In the genomic region with DNA sequence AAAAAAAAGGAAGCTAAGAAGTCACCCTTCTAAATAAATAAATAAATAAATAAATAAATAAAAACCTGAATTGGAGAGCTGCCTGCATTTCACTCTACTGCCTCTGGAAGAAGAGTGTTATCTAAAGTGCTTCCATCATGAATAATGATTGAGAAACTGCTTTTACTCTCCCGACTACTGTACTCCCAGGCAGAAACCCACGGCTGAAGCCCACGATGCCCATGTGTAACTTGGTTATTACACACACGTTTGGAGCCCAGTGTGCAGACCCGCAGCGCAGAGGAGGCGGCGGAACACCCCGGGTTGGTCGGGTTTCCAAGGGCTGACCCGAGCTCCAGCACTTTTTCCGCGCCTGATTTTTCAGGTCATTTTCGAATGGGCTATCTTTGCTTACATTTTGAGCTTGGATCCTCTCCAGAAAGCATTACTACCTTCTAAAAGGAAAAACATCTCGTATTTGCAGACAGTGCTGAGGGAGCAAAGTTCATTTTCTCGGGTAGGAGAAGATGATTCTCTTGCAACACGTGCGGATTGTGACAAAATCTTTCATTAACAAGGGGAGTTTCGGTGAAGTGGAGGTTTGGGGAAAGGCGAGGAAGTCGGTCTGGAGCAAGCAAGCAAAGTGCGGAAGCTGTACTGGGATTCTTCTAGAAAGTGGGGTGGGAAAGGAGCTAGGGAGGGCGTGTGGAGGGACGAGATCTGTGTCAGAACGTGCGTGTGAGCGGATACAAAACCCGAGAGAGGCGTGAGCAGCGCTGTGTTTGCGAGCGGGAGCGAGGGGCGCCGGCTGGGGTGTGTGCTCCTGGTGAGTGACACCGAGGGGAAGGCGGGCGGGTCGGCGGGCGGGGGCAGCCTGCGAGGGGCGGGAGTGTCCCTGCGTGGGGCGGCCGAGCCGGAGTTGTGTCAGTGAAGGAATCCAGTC, we compare ENCODE assay signal across 8 cellular contexts. TPM values are rescaled to one million over a fixed set of nuclear protein-coding genes. Genes with fewer than 3 reads are reported as not detected.
DNase-seq lines count a peak whose midpoint lies in the region; ATAC-seq and TF ChIP-seq lines count a peak whose summit lies in the region.

A gene with protein sequence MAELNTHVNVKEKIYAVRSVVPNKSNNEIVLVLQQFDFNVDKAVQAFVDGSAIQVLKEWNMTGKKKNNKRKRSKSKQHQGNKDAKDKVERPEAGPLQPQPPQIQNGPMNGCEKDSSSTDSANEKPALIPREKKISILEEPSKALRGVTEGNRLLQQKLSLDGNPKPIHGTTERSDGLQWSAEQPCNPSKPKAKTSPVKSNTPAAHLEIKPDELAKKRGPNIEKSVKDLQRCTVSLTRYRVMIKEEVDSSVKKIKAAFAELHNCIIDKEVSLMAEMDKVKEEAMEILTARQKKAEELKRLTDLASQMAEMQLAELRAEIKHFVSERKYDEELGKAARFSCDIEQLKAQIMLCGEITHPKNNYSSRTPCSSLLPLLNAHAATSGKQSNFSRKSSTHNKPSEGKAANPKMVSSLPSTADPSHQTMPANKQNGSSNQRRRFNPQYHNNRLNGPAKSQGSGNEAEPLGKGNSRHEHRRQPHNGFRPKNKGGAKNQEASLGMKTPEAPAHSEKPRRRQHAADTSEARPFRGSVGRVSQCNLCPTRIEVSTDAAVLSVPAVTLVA (plus strand): TSS at position 897 of the 922 bp plus-strand sequence. CDS start 82,552 bp downstream, outside the sequence.

- TF ChIP-seq CTCF in GM10266 (IDR thresholded peaks at IDR 0.05; ENCODE audit: control insufficient read depth, insufficient read depth, low read depth, missing control alignments) (no peak), HEK293 (tag by site-specific recombination; IDR thresholded peaks at IDR 0.05) (peak; percentile 30; the same call in 1 of the 2 replicates), activated B cell treated with CpG ODN at 0.5 μM for 24 hours (IDR thresholded peaks at IDR 0.05) (no peak), cardiac fibroblast (IDR thresholded peaks at IDR 0.05; ENCODE audit: low read depth, low read length) (no peak)

- peaks cover 12% of the 10 kb centered on the region; the same call in 1 of the 2 replicates for H3K4me1 ChIP-seq in HEK293 (ENCODE audit: control insufficient read depth, insufficient read depth, low read length)

- peak within 1 kb of the TSS; percentile 80 for H3K4me3 Mint-ChIP-seq in activated B cell treated with CpG ODN at 0.5 μM for 24 hours

- intact Hi-C loops in activated B cell treated with CpG ODN at 0.5 μM for 24 hours (cut with micrococcal nuclease), result loop anchor here (5.0 kb wide), 1 partner anchor 161 kb away; no protein-coding TSS in a partner anchor

- DNase-seq in GM10266 (ENCODE audit: extremely low spot score), result peak; percentile 79
- peak; percentile 23 for DNase-seq in NCI-H1105 (lab: John Stamatoyannopoulos, UW)
- DNase-seq in activated B cell treated with CpG ODN at 0.5 μM for 24 hours, result peak; percentile 22
- DNase-seq in cardiac fibroblast (ENCODE audit: low read depth in 2 of 2), result peak; percentile 78 to 89
- DNase-seq in iPS-NIHi7 (ENCODE audit: extremely low spot score), result peak; percentile 69
- DNase-seq in NCI-H1048 (lab: John Stamatoyannopoulos, UW), result no peak

- CTCF ChIA-PET in HEK293 (lab: Yijun Ruan, JAX) (interaction anchor here (0.6 to 2.4 kb wide), 6 partner anchors 23 to 321 kb away, joined by 3 to 8 read pairs (median 4); no protein-coding TSS in a partner anchor), activated B cell treated with CpG ODN at 0.5 μM for 24 hours (lab: Charles Lee) (no interaction called here)

- peaks cover 12% of the 10 kb centered on the region for H3K4me1 Mint-ChIP-seq in activated B cell treated with CpG ODN at 0.5 μM for 24 hours

- ATAC-seq in activated B cell treated with CpG ODN at 0.5 μM for 24 hours (ENCODE audit: low read depth), result peak; percentile 53

- H3K36me3 Mint-ChIP-seq in activated B cell treated with CpG ODN at 0.5 μM for 24 hours (ENCODE audit: low read depth), result no peaks in the 10 kb centered on the region

- no peaks in the 10 kb centered on the region for H3K9me3 Mint-ChIP-seq in activated B cell treated with CpG ODN at 0.5 μM for 24 hours

- H3K27ac Mint-ChIP-seq in activated B cell treated with CpG ODN at 0.5 μM for 24 hours, result no peak within 1 kb of the TSS

- H3K4me3 ChIP-seq in HEK293 (ENCODE audit: low read depth, low read length), result peak within 1 kb of the TSS; percentile 86
- H3K4me3 ChIP-seq in cardiac fibroblast (replicated peaks in 1 of 2; ENCODE audit: low read depth in 2 of 2, low read length in 2 of 2), result peak within 1 kb of the TSS; percentile 73 to 74
- peak within 1 kb of the TSS; percentile 61 to 87 (median 81) for H3K4me3 ChIP-seq in skin epidermis

- H3K27ac ChIP-seq in HEK293 (ENCODE audit: extremely low read depth, low read depth, low read length) (peak within 1 kb of the TSS; percentile 87), skin epidermis (peak within 1 kb of the TSS; percentile 66 to 97 (median 89))

- peaks cover 43% of the 10 kb centered on the region for H3K27me3 Mint-ChIP-seq in activated B cell treated with CpG ODN at 0.5 μM for 24 hours

- H3K36me3 ChIP-seq in HEK293 (ENCODE audit: control insufficient read depth in 2 of 2, insufficient read depth in 1 of 2, low read length in 2 of 2), result no peaks in the 10 kb centered on the region

- POLR2A ChIA-PET in HEK293 (lab: Yijun Ruan, JAX), result interaction anchor here (0.6 to 1.3 kb wide), 9 partner anchors 17 to 926 kb away, joined by 3 to 7 read pairs (median 3); no protein-coding TSS in a partner anchor
- POLR2A ChIA-PET in activated B cell treated with CpG ODN at 0.5 μM for 24 hours (lab: Charles Lee), result no interaction called here

- H3K9me3 ChIP-seq in HEK293 (ENCODE audit: control insufficient read depth, insufficient read depth, low read depth, low read length), result no peaks in the 10 kb centered on the region

TF ChIP-seq in HEK293, 187 proteins besides CTCF, POLR2A, EP300 and RAD21 (continues in another document):
- peak; percentile 64; the same call in 1 of the 2 replicates for TF ChIP-seq ZFP37 (tag by site-specific recombination; IDR thresholded peaks at IDR 0.05)
- no peak for TF ChIP-seq ZSCAN23 (tag by site-specific recombination; IDR thresholded peaks at IDR 0.05)
- TF ChIP-seq, protein P1, sequence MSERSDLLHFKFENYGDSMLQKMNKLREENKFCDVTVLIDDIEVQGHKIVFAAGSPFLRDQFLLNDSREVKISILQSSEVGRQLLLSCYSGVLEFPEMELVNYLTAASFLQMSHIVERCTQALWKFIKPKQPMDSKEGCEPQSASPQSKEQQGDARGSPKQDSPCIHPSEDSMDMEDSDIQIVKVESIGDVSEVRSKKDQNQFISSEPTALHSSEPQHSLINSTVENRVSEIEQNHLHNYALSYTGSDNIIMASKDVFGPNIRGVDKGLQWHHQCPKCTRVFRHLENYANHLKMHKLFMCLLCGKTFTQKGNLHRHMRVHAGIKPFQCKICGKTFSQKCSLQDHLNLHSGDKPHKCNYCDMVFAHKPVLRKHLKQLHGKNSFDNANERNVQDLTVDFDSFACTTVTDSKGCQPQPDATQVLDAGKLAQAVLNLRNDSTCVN (tag by site-specific recombination; optimal IDR thresholded peaks at IDR 0.05), result peak; percentile 73
- TF ChIP-seq SP2 (tag by site-specific recombination; IDR thresholded peaks at IDR 0.05), result peak; percentile 74
- peak; percentile 62 for TF ChIP-seq ZNF555 (tag by site-specific recombination; conservative IDR thresholded peaks at IDR 0.05)
- TF ChIP-seq KLF9 (tag by site-specific recombination; IDR thresholded peaks at IDR 0.05; ENCODE audit: low read depth), result peak; percentile 63
- TF ChIP-seq, protein P2, sequence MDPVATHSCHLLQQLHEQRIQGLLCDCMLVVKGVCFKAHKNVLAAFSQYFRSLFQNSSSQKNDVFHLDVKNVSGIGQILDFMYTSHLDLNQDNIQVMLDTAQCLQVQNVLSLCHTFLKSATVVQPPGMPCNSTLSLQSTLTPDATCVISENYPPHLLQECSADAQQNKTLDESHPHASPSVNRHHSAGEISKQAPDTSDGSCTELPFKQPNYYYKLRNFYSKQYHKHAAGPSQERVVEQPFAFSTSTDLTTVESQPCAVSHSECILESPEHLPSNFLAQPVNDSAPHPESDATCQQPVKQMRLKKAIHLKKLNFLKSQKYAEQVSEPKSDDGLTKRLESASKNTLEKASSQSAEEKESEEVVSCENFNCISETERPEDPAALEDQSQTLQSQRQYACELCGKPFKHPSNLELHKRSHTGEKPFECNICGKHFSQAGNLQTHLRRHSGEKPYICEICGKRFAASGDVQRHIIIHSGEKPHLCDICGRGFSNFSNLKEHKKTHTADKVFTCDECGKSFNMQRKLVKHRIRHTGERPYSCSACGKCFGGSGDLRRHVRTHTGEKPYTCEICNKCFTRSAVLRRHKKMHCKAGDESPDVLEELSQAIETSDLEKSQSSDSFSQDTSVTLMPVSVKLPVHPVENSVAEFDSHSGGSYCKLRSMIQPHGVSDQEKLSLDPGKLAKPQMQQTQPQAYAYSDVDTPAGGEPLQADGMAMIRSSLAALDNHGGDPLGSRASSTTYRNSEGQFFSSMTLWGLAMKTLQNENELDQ (tag by site-specific recombination; IDR thresholded peaks at IDR 0.05; ENCODE audit: low read depth), result no peak
- TF ChIP-seq, protein P3, sequence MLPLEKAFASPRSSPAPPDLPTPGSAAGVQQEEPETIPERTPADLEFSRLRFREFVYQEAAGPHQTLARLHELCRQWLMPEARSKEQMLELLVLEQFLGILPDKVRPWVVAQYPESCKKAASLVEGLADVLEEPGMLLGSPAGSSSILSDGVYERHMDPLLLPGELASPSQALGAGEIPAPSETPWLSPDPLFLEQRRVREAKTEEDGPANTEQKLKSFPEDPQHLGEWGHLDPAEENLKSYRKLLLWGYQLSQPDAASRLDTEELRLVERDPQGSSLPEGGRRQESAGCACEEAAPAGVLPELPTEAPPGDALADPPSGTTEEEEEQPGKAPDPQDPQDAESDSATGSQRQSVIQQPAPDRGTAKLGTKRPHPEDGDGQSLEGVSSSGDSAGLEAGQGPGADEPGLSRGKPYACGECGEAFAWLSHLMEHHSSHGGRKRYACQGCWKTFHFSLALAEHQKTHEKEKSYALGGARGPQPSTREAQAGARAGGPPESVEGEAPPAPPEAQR (tag by site-specific recombination; IDR thresholded peaks at IDR 0.05), result no peak
- peak; percentile 83; the same call in 1 of the 2 replicates for TF ChIP-seq ZNF140 (tag by site-specific recombination; IDR thresholded peaks at IDR 0.05)
- peak; percentile 93 for TF ChIP-seq ZNF394 (tag by site-specific recombination; IDR thresholded peaks at IDR 0.05; ENCODE audit: borderline replicate concordance)
- TF ChIP-seq GLIS2 (tag by site-specific recombination; IDR thresholded peaks at IDR 0.05), result peak; percentile 48
- TF ChIP-seq ZNF548 (tag by site-specific recombination; IDR thresholded peaks at IDR 0.05), result no peak
- peak; percentile 73; the same call in 1 of the 2 replicates for TF ChIP-seq ZNF2 (tag by site-specific recombination; IDR thresholded peaks at IDR 0.05)
- peak; percentile 86; the same call in 1 of the 2 replicates for TF ChIP-seq KLF7 (tag by site-specific recombination; IDR thresholded peaks at IDR 0.05; ENCODE audit: borderline replicate concordance)

RNA-seq across cellular contexts. Expression of the gene that starts here (rescaled TPM):
- 0.64 and 0.86 TPM in 2 replicates for total RNA-seq in activated B cell treated with CpG ODN at 0.5 μM for 24 hours

Comparison
In these comparisons a context has a peak if more than half of its experiments do, and no peak if none do; other contexts are left out.
1. Peak in DNase-seq and ATAC-seq in activated B cell treated with CpG ODN at 0.5 μM for 24 hours; RNA of the gene not detected or under 1 TPM.